24 cellular contexts compared by ENCODE assay signal in the genomic region with DNA sequence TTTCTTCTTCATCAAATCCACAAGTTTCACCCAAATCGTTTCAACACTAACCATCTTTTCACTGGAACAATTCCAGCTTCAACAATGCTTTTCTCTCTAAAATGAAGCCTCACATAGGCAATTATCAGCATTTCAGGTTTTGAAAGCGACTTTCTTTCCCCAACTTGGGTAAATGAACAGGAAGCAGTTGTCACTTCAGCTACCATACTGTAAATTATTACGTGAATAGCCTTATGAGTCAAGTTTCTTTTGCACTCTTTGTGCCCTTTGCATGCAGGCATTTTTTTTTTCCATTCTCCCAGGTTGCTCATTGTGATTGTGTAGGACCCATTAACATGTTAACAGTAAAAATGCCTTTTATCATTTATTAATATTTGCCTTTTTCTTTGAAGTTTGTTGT.
A peak's percentile ranks its signal among the peaks of the same experiment; 100 is the strongest.
DNase-seq lines count a peak whose midpoint lies in the region; ATAC-seq and TF ChIP-seq lines count a peak whose summit lies in the region.
"Had no signal": no experiment of that assay in that cellular context is flagged by ENCODE, and none has a peak within 500 bp of the region (broad histone marks: within the 10 kb centered on the region; RNA-seq: fewer than 3 reads in every experiment).

No MANE protein-coding gene starts in this region.

- WGBS in smooth muscle cell (ENCODE audit: low lambda C conversion rate) = 49% methylated on average over 3 of the region's 3 CpGs

- peaks cover 16% of the 10 kb centered on the region for H3F3A ChIP-seq in smooth muscle cell (ENCODE audit: low read depth)

- DNase-seq in M059J (ENCODE audit: low read depth) = peak; percentile 94
- DNase-seq in fibroblast of mammary gland (ENCODE audit: low read depth) = peak; percentile 38
- no peak for DNase-seq in smooth muscle cell (lab: John Stamatoyannopoulos, UW; ENCODE audit: unreplicated experiment)
- no peak for DNase-seq in retina
- DNase-seq in NCI-H2227 treated with DMSO at 0.1 percent for 48 hours (lab: John Stamatoyannopoulos, UW) = no peak
- DNase-seq in NCI-H1092 treated with DMSO at 0.1 percent for 48 hours (lab: John Stamatoyannopoulos, UW) = no peak
- DNase-seq: activated naive CD4-positive, alpha-beta T cell treated with anti-CD3 and anti-CD28 coated beads, Interleukin-2, amount 10 ng/mL, durations not matched to agents 7 days and 5 days; activated T-cell treated with anti-CD3 and anti-CD28 coated beads, Interleukin-2, amount 50 U/mL, for 4 hours; AML-193; cerebellar nuclear complex; DMS79; effector CD8-positive, alpha-beta T cell; Kasumi-1; natural killer cell; NCI-H1417; NCI-H2171; NCI-H526; posterior cingulate gyrus had no signal

- no peaks in the 10 kb centered on the region for H3K79me2 ChIP-seq in smooth muscle cell (ENCODE audit: low read depth)

- peak overlapping the region; percentile 17 for H2AFZ ChIP-seq in smooth muscle cell (ENCODE audit: low read depth)

- no peak overlapping the region for H3K9ac ChIP-seq in smooth muscle cell (ENCODE audit: low read depth)

- H4K20me1 ChIP-seq in smooth muscle cell (ENCODE audit: low read depth) = no peaks in the 10 kb centered on the region

- no peaks in the 10 kb centered on the region for H3K36me3 ChIP-seq in smooth muscle cell (ENCODE audit: low read depth)
- H3K36me3 ChIP-seq: ascending aorta, thoracic aorta had no signal

- H3K27ac ChIP-seq in smooth muscle cell (ENCODE audit: low read depth) = peak overlapping the region; percentile 24
- H3K27ac ChIP-seq: ascending aorta, thoracic aorta had no signal

- peaks cover 17% of the 10 kb centered on the region for H3K4me1 ChIP-seq in smooth muscle cell (ENCODE audit: low read depth)
- H3K4me1 ChIP-seq: ascending aorta had no signal

- no peaks in the 10 kb centered on the region for H3K27me3 ChIP-seq in smooth muscle cell (ENCODE audit: low read depth)
- H3K27me3 ChIP-seq: ascending aorta had no signal

- H3K4me3 ChIP-seq in fibroblast of mammary gland (ENCODE audit: control insufficient read depth, low read depth, low read length) (no peak overlapping the region), smooth muscle cell (no peak overlapping the region)
- H3K4me3 ChIP-seq: ascending aorta, thoracic aorta had no signal

- peak; percentile 63 for ATAC-seq in GM19395 (IDR thresholded peaks at IDR 0.05; ENCODE audit: unreplicated experiment)
- ATAC-seq: activated CD4-positive, CD25-positive, alpha-beta regulatory T cell treated with anti-CD3 and anti-CD28 coated beads, Interleukin-2, amount 50 U/mL, for 24 hours; activated T-cell treated with anti-CD3 and anti-CD28 coated beads, Interleukin-2, amount 50 U/mL, for 4 hours; esophagus mucosa; natural killer cell; stimulated activated memory B cell treated with anti-CD40 and anti-IgM and Interleukin-4, amounts not matched to agents 10 μg/mL and 1 μg/mL and 100 μg/mL, for 72 hours had no signal

- TF ChIP-seq CTCF in fibroblast of mammary gland (conservative IDR thresholded peaks at IDR 0.05; ENCODE audit: control insufficient read depth, insufficient read depth, low read depth, low read length) (no peak), smooth muscle cell (IDR thresholded peaks at IDR 0.05; ENCODE audit: borderline replicate concordance, insufficient read depth, poor library complexity, severe bottlenecking) (no peak)

- H3K9me3 ChIP-seq in smooth muscle cell (replicated peaks; ENCODE audit: low read depth) = no peaks in the 10 kb centered on the region
- H3K9me3 ChIP-seq: ascending aorta, thoracic aorta had no signal

- no peak overlapping the region for H3K4me2 ChIP-seq in smooth muscle cell

Comparison
In these comparisons a context has a peak if more than half of its experiments do, and no peak if none do; other contexts are left out.
1. DNase-seq: peak in M059J (single experiment) and fibroblast of mammary gland (single experiment); none in smooth muscle cell (single experiment), retina (single experiment), NCI-H2227 treated with DMSO at 0.1 percent for 48 hours (single experiment) and NCI-H1092 treated with DMSO at 0.1 percent for 48 hours (single experiment).